In the genomic region with DNA sequence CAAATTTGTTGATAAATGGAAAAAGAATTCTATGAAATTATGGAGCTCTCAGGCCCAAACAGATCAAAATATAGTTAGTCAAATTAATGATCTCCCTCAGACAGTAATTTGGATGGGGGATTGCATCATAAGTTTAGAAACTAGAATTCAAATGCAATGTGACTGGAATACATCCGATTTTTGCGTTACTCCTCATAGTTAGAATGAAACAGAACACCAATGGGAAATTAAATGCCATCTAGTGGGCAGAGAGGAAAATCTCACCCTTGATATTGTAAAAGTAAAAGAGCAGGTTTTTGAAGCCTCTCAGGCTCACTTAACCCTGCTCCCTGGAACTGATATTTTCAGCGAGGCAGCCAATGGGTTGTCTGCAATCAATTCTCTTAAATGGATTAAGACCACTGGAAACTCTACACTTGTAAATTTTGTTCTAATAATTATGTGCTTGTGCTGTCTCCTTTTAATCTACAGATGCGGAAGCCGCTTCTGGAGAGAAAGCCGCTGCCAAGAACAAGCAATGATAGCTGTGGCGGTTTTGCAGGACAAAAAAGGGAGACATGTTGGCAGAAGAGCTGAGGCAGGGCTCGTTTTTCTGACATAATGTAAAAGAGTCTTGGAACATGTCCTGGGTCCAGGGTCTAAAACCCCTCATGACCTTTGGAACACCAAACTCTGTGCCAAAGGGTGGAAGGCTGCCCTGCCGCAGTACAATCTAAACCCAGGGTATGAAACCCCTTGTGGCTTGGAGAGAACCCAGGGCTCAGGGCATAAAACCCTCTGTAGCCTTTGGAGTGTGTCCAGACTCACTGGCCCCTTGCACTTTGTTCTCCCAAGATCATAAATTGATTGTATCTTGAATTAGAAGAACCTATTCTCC, we compare ENCODE assay signal across 6 cellular contexts. TPM values are rescaled to one million over a fixed set of nuclear protein-coding genes. Genes with fewer than 3 reads are reported as not detected.
A peak's percentile ranks its signal among the peaks of the same experiment; 100 is the strongest.
DNase-seq lines count a peak whose midpoint lies in the region; ATAC-seq and TF ChIP-seq lines count a peak whose summit lies in the region.

No MANE protein-coding gene starts in this region.

- H3K9me3 ChIP-seq in PC-3 (ENCODE audit: low read length): peaks cover 10% of the 10 kb centered on the region; the same call in 1 of the 2 replicates

- H3F3A ChIP-seq in PC-3 (ENCODE audit: low read length, unreplicated experiment): no peaks in the 10 kb centered on the region

- peak; percentile 52 for DNase-seq in PC-3
- DNase-seq in iPS-NIHi11 (ENCODE audit: low spot score): peak; percentile 27
- no peak for DNase-seq in 8988T
- no peak for DNase-seq in NCI-H345 (lab: John Stamatoyannopoulos, UW)

- POLR2A ChIA-PET in PC-3 (lab: Charles Lee; ENCODE audit: unreplicated experiment): no interaction called here

- intact Hi-C loops in PC-3 (cut with micrococcal nuclease): no loop called here

- H3K27ac ChIP-seq in PC-3 (ENCODE audit: low read length): no peak overlapping the region

- TF ChIP-seq CTCF in GM12872 (IDR thresholded peaks at IDR 0.05; ENCODE audit: insufficient read depth, low read depth, low read length): peak; percentile 38; the same call in 2 of the 3 replicates
- TF ChIP-seq CTCF in PC-3 (conservative IDR thresholded peaks at IDR 0.05; ENCODE audit: low read depth, low read length): peak; percentile 71

- H3K79me2 ChIP-seq in PC-3 (ENCODE audit: low read length): no peaks in the 10 kb centered on the region

- H2AFZ ChIP-seq in PC-3 (ENCODE audit: low read length): no peak overlapping the region

- no peak overlapping the region for H3K9ac ChIP-seq in PC-3 (ENCODE audit: low read length)

- H3K4me2 ChIP-seq in PC-3 (ENCODE audit: low read length): no peak overlapping the region

- H4K20me1 ChIP-seq in PC-3 (ENCODE audit: low read length): no peaks in the 10 kb centered on the region

- no TSS peak for BruUV-seq in PC-3 (replicated peaks; lab: Mats Ljungman, UMichigan)

- no peak overlapping the region for H3K4me3 ChIP-seq in PC-3 (ENCODE audit: low read length)

- peak; percentile 49; the same call in 1 of the 2 replicates for ATAC-seq in PC-3
- no peak for ATAC-seq in HG02588 (IDR thresholded peaks at IDR 0.05; ENCODE audit: unreplicated experiment)

- H3K4me1 ChIP-seq in PC-3 (ENCODE audit: insufficient read depth, low read length): no peaks in the 10 kb centered on the region

- H3K36me3 ChIP-seq in PC-3 (ENCODE audit: low read depth, low read length): peaks cover 23% of the 10 kb centered on the region

- H3K27me3 ChIP-seq in PC-3 (ENCODE audit: low read length): no peaks in the 10 kb centered on the region

- H3K9me2 ChIP-seq in PC-3 (replicated peaks; ENCODE audit: low read length): no peaks in the 10 kb centered on the region

- CTCF ChIA-PET in PC-3 (lab: Charles Lee): no interaction called here

RNA-seq across cellular contexts. Expression of a gene that starts 12.9 kb away (rescaled TPM):
- 9.3 and 10.1 TPM in 2 replicates for total RNA-seq in PC-3 (2014; rRNA removed)

RNA-seq across cellular contexts. Expression of a gene that starts 14.7 kb away (rescaled TPM):
- total RNA-seq in PC-3 (2014; rRNA removed): 3.3 and 3.6 TPM in 2 replicates

RNA-seq across cellular contexts. Expression of a gene that starts 31.7 kb away (rescaled TPM):
- total RNA-seq in PC-3 (2014; rRNA removed): 0.04 TPM in 1 of 2 replicates, not detected in the other

RNA-seq across cellular contexts. Expression of a gene that starts 44.0 kb away (rescaled TPM):
- 4.4 and 5.5 TPM in 2 replicates for total RNA-seq in PC-3 (2014; rRNA removed)

RNA-seq across cellular contexts. Expression of a gene that starts 53.9 kb away (rescaled TPM):
- 16.3 and 21.4 TPM in 2 replicates for total RNA-seq in PC-3 (2014; rRNA removed)

Comparison
In these comparisons a context has a peak if more than half of its experiments do, and no peak if none do; other contexts are left out.
1. DNase-seq: peak in PC-3 (single experiment) and iPS-NIHi11 (single experiment); none in 8988T (single experiment) and NCI-H345 (single experiment).